ENCODE assay signal across 29 cellular contexts in genomic region chr17:60944751-60945150, GRCh38.
"Had no signal": no experiment of that assay in that cellular context is flagged by ENCODE, and none has a peak within 500 bp of the region (broad histone marks: within the 10 kb centered on the region; RNA-seq: fewer than 3 reads in every experiment).

No MANE protein-coding gene starts in this region.

- H3K9me3 ChIP-seq: ovary, psoas muscle, spleen, suprapubic skin, testis, tibial artery, transverse colon, upper lobe of right lung, vagina had no signal

- H3K4me3 ChIP-seq: neural progenitor cell, ovary, psoas muscle, skin epidermis, smooth muscle cell, spleen, suprapubic skin, testis, tibial artery, transverse colon, upper lobe of right lung, vagina had no signal

- H3K27ac ChIP-seq: neural progenitor cell, ovary, parathyroid adenoma, psoas muscle, skin epidermis, spleen, suprapubic skin, testis, tibial artery, transverse colon, upper lobe of right lung, vagina had no signal

- H2AFZ ChIP-seq: neural progenitor cell, parathyroid adenoma had no signal

- H3K36me3 ChIP-seq: neural progenitor cell, ovary, suprapubic skin, transverse colon, upper lobe of right lung, vagina had no signal

- H3K4me2 ChIP-seq: neural progenitor cell, smooth muscle cell had no signal

- DNase-seq: naive thymus-derived CD4-positive, alpha-beta T cell; natural killer cell; occipital lobe; ovary; posterior cingulate gyrus; psoas muscle; right cardiac atrium; spleen; stimulated activated CD4-positive, alpha-beta T cell treated with anti-CD3 and anti-CD28 coated beads, Interleukin-12 subunit alpha, Interleukin-12 subunit beta, amount 100 ng/mL, for 4 hours; stimulated activated CD4-positive, alpha-beta T cell treated with anti-CD3 and anti-CD28 coated beads, Interleukin-1b, Interleukin-23, amount 100 ng/mL, for 48 hours; stimulated activated CD4-positive, alpha-beta T cell treated with anti-CD3 and anti-CD28 coated beads, Interleukin-4, amount 100 ng/mL, for 1 hour; stimulated activated CD4-positive, alpha-beta T cell treated with anti-CD3 and anti-CD28 coated beads, Interleukin-4, amount 100 ng/mL, for 4 hours; stimulated activated CD8-positive, alpha-beta memory T cell treated with anti-CD3 and anti-CD28 coated beads, Interleukin-4, amount 100 ng/mL, for 48 hours; stimulated activated naive CD4-positive, alpha-beta T cell; stimulated activated naive CD8-positive, alpha-beta T cell treated with anti-CD3 and anti-CD28 coated beads, Interleukin-15, amount 100 ng/mL, for 72 hours; stimulated activated naive CD8-positive, alpha-beta T cell treated with anti-CD3 and anti-CD28 coated beads, Interleukin-15, Interleukin-2, amounts not matched to agents 100 U/mL and 50 U/mL, for 24 hours; substantia nigra; testis; tibial artery; transverse colon; upper lobe of right lung had no signal

- H3K4me1 ChIP-seq: neural progenitor cell, parathyroid adenoma, psoas muscle, testis had no signal

- H3K9ac ChIP-seq: neural progenitor cell, parathyroid adenoma had no signal

- H3K27me3 ChIP-seq: neural progenitor cell, ovary, spleen, suprapubic skin, testis, tibial artery, transverse colon, upper lobe of right lung, vagina had no signal

- H3K79me2 ChIP-seq: parathyroid adenoma had no signal

- ATAC-seq: naive thymus-derived CD4-positive, alpha-beta T cell; natural killer cell; psoas muscle; right cardiac atrium; sciatic nerve; stimulated activated memory B cell treated with anti-CD40 and anti-IgM and Interleukin-4, amounts not matched to agents 10 μg/mL and 1 μg/mL and 100 μg/mL, for 72 hours; stimulated activated naive CD8-positive, alpha-beta T cell treated with anti-CD3 and anti-CD28 coated beads, Interleukin-15, amount 100 ng/mL, for 72 hours; stimulated activated naive CD8-positive, alpha-beta T cell treated with anti-CD3 and anti-CD28 coated beads, Interleukin-15, Interleukin-2, amounts not matched to agents 100 U/mL and 50 U/mL, for 24 hours; upper lobe of right lung had no signal
